In the genomic region with DNA sequence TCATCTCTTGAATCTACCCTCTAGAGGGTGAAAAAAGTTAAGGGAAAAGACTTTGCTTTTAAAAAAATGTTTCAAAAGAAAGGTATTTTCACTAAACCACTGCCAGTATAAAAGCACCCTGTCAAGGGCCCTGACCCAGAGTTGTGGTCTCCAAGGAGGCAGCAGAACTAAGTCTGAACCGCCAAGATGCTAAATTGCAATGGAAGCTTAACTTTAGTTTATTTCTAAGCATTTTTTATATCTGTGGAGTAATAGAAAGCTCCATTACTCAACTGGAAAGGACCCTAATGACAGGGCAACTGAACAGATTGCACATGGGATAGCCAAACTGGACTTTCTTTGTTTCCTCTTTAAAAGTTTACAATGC, we compare ENCODE assay signal across 22 cellular contexts.
A peak's percentile ranks its signal among the peaks of the same experiment; 100 is the strongest.
DNase-seq lines count a peak whose midpoint lies in the region; TF ChIP-seq lines count a peak whose summit lies in the region.
"Had no signal": no experiment of that assay in that cellular context is flagged by ENCODE, and none has a peak within 500 bp of the region (broad histone marks: within the 10 kb centered on the region; RNA-seq: fewer than 3 reads in every experiment).

No MANE protein-coding gene starts in this region.

- H3F3A ChIP-seq in neural progenitor cell (ENCODE audit: low read depth), result no peaks in the 10 kb centered on the region

- H3K9me3 Mint-ChIP-seq in neural progenitor cell, result no peaks in the 10 kb centered on the region
- H3K9me3 Mint-ChIP-seq: WTC11 had no signal

- peak overlapping the region in 1 of 11 experiments; percentile 21; a peak in 1 of 22 replicates for H3K27ac ChIP-seq in BLaER1 treated with 17β-estradiol and CSF1 and Interleukin-3, amounts not matched to agents 10 nM and 100 nM
- H3K27ac ChIP-seq in SJCRH30 (peak overlapping the region; percentile 10), ectodermal cell (ENCODE audit: insufficient read depth, low read depth, low read length, poor library complexity, severe bottlenecking) (peak overlapping the region; percentile 74), neural progenitor cell (no peak overlapping the region)
- H3K27ac ChIP-seq: ascending aorta, colonic mucosa, psoas muscle, RWPE1, thoracic aorta had no signal

- H3K4me1 Mint-ChIP-seq in neural progenitor cell, result peaks cover 33% of the 10 kb centered on the region
- H3K4me1 Mint-ChIP-seq: activated T-helper 17 cell treated with anti-CD3 and anti-CD28 coated beads, Interleukin-2, amount 50 U/mL, for 72 hours had no signal

- H3K27me3 ChIP-seq in BLaER1 treated with 17β-estradiol and CSF1 and Interleukin-3, amounts not matched to agents 10 nM and 100 nM, result no peaks in the 10 kb centered on the region
- no peaks in the 10 kb centered on the region for H3K27me3 ChIP-seq in SJCRH30
- H3K27me3 ChIP-seq in ectodermal cell (ENCODE audit: control insufficient read depth, insufficient read depth, low read length, poor library complexity, severe bottlenecking), result no peaks in the 10 kb centered on the region
- H3K27me3 ChIP-seq in neural progenitor cell, result no peaks in the 10 kb centered on the region
- no peaks in the 10 kb centered on the region for H3K27me3 ChIP-seq in H7 (ENCODE audit: control insufficient read depth, insufficient read depth, low read length)
- H3K27me3 ChIP-seq: ascending aorta, colonic mucosa, MG63 had no signal

- peak overlapping the region; percentile 29 for H3K27ac Mint-ChIP-seq in neural progenitor cell
- H3K27ac Mint-ChIP-seq: activated naive CD4-positive, alpha-beta T cell treated with anti-CD3 and anti-CD28 coated beads, Interleukin-2, amount 50 U/mL, for 72 hours; activated T-helper 17 cell treated with anti-CD3 and anti-CD28 coated beads, Interleukin-2, amount 50 U/mL, for 72 hours; CD4-positive, alpha-beta T cell had no signal

- no peak overlapping the region for H3K9ac ChIP-seq in BLaER1 treated with 17β-estradiol and CSF1 and Interleukin-3, amounts not matched to agents 10 nM and 100 nM
- no peak overlapping the region for H3K9ac ChIP-seq in neural progenitor cell

- WGBS in ectodermal cell, 2 experiments, result 100% methylated on average over 1 of the region's 1 CpG

- H2AFZ ChIP-seq in neural progenitor cell (replicated peaks), result peak overlapping the region; percentile 85

- no peak overlapping the region for H3K4me3 ChIP-seq in BLaER1 treated with 17β-estradiol and CSF1 and Interleukin-3, amounts not matched to agents 10 nM and 100 nM
- H3K4me3 ChIP-seq in SJCRH30, result peak overlapping the region; percentile 17; the same call in 1 of the 2 replicates
- no peak overlapping the region for H3K4me3 ChIP-seq in ectodermal cell (ENCODE audit: insufficient read depth, low read depth, low read length)
- no peak overlapping the region for H3K4me3 ChIP-seq in neural progenitor cell
- H3K4me3 ChIP-seq in H7 (ENCODE audit: insufficient read depth, low read depth, low read length), result no peak overlapping the region
- H3K4me3 ChIP-seq: ascending aorta, colonic mucosa, MG63, psoas muscle, thoracic aorta had no signal

- H3K4me1 ChIP-seq in BLaER1 treated with 17β-estradiol and CSF1 and Interleukin-3, amounts not matched to agents 10 nM and 100 nM, result peaks cover 0 to 22% (median 8%) of the 10 kb centered on the region in 10 experiments; a peak in 13 of 20 replicates
- no peaks in the 10 kb centered on the region for H3K4me1 ChIP-seq in SJCRH30
- H3K4me1 ChIP-seq in ectodermal cell (ENCODE audit: control insufficient read depth, insufficient read depth, low read length), result peaks cover 5% of the 10 kb centered on the region
- peaks cover 6% of the 10 kb centered on the region for H3K4me1 ChIP-seq in neural progenitor cell
- H3K4me1 ChIP-seq: ascending aorta, colonic mucosa, psoas muscle had no signal

- no peak for TF ChIP-seq CTCF in neural progenitor cell (IDR thresholded peaks at IDR 0.05)

- H3K36me3 ChIP-seq in BLaER1 treated with 17β-estradiol and CSF1 and Interleukin-3, amounts not matched to agents 10 nM and 100 nM, result no peaks in the 10 kb centered on the region
- H3K36me3 ChIP-seq in SJCRH30 (no peaks in the 10 kb centered on the region), ectodermal cell (ENCODE audit: control insufficient read depth, insufficient read depth, low read length) (no peaks in the 10 kb centered on the region), neural progenitor cell (no peaks in the 10 kb centered on the region), H7 (replicated peaks; ENCODE audit: control insufficient read depth, insufficient read depth, low read length) (no peaks in the 10 kb centered on the region)
- H3K36me3 ChIP-seq: ascending aorta, colonic mucosa, MG63, thoracic aorta had no signal

- H3K4me2 ChIP-seq in BLaER1 treated with 17β-estradiol and CSF1 and Interleukin-3, amounts not matched to agents 10 nM and 100 nM, result peak overlapping the region in 7 of 11 experiments; percentile 0 to 33 (median 24); a peak in 7 of 22 replicates
- no peak overlapping the region for H3K4me2 ChIP-seq in neural progenitor cell

- no peak overlapping the region for H3K4me3 Mint-ChIP-seq in neural progenitor cell
- H3K4me3 Mint-ChIP-seq: activated T-helper 17 cell treated with anti-CD3 and anti-CD28 coated beads, Interleukin-2, amount 50 U/mL, for 72 hours; CD4-positive, alpha-beta T cell; WTC11 had no signal

- H4K20me1 ChIP-seq in BLaER1 treated with 17β-estradiol and CSF1 and Interleukin-3, amounts not matched to agents 10 nM and 100 nM, result no peaks in the 10 kb centered on the region
- H4K20me1 ChIP-seq in neural progenitor cell (ENCODE audit: low read depth), result no peaks in the 10 kb centered on the region

- H3K79me2 ChIP-seq in neural progenitor cell (ENCODE audit: low read depth), result no peaks in the 10 kb centered on the region

- H3K9me3 ChIP-seq in BLaER1 treated with 17β-estradiol and CSF1 and Interleukin-3, amounts not matched to agents 10 nM and 100 nM (replicated peaks in 1 of 11), result no peaks in the 10 kb centered on the region
- H3K9me3 ChIP-seq in SJCRH30 (replicated peaks) (no peaks in the 10 kb centered on the region), ectodermal cell (ENCODE audit: control insufficient read depth, low read length) (no peaks in the 10 kb centered on the region), neural progenitor cell (ENCODE audit: low read depth) (no peaks in the 10 kb centered on the region)
- H3K9me3 ChIP-seq: ascending aorta, colonic mucosa, MG63, psoas muscle, thoracic aorta had no signal

- H3K36me3 Mint-ChIP-seq in neural progenitor cell, result no peaks in the 10 kb centered on the region
- H3K36me3 Mint-ChIP-seq: activated naive CD4-positive, alpha-beta T cell treated with anti-CD3 and anti-CD28 coated beads, Interleukin-2, amount 50 U/mL, for 72 hours; WTC11 had no signal

- DNase-seq in SJCRH30, result no peak
- no peak for DNase-seq in neural progenitor cell (ENCODE audit: low spot score)
- DNase-seq in NCI-H187 (lab: John Stamatoyannopoulos, UW), result no peak
- DNase-seq in H7, result no peak
- no peak for DNase-seq in KG1 (lab: John Stamatoyannopoulos, UW)
- no peak for DNase-seq in effector CD4-positive, alpha-beta T cell
- DNase-seq: activated CD8-positive, alpha-beta memory T cell treated with anti-CD3 and anti-CD28 coated beads, Interleukin-2, amount 50 U/mL, for 4 hours; CD4-positive, alpha-beta T cell; colonic mucosa; psoas muscle; small intestine; stimulated activated CD4-positive, alpha-beta T cell treated with anti-CD3 and anti-CD28 coated beads, Interleukin-4, amount 100 ng/mL, for 1 hour; stimulated activated naive CD4-positive, alpha-beta T cell had no signal

- no peaks in the 10 kb centered on the region for H3K27me3 Mint-ChIP-seq in neural progenitor cell (ENCODE audit: insufficient read depth, low read depth)
- H3K27me3 Mint-ChIP-seq: activated T-helper 17 cell treated with anti-CD3 and anti-CD28 coated beads, Interleukin-2, amount 50 U/mL, for 72 hours; CD4-positive, alpha-beta T cell had no signal
